In the genomic region with DNA sequence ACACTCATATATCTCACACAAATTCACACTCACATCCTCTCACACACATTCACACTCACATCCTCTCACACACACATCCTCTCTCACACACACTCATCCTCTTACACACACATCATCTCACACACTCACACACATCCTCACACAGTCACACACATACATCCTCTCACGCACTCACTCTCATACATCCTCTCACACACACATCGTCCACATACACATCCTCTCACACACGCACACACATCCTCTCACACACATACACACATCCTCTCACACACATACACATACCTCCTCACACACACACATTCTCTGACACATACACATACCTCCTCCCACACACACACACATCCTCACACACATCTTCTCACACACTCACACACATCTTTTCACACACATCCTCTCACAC, we compare ENCODE assay signal across 2 cellular contexts.
TF ChIP-seq lines count a peak whose summit lies in the region.

No MANE protein-coding gene starts in this region.

TF ChIP-seq in HEK293T, 16 proteins besides CTCF, POLR2A, EP300 and RAD21 (continued from another document):
- TF ChIP-seq HDGF (IDR thresholded peaks at IDR 0.05; ENCODE audit: borderline replicate concordance), result no peak
- no peak for TF ChIP-seq SUZ12 (IDR thresholded peaks at IDR 0.05)
- TF ChIP-seq SP1 (IDR thresholded peaks at IDR 0.05), result no peak
- no peak for TF ChIP-seq FOXK2 (IDR thresholded peaks at IDR 0.05)
- TF ChIP-seq ZNF384 (IDR thresholded peaks at IDR 0.05), result no peak

TF ChIP-seq in GM12878, 131 proteins besides CTCF, POLR2A, EP300 and RAD21 (continued from another document):
- TF ChIP-seq, protein P1, sequence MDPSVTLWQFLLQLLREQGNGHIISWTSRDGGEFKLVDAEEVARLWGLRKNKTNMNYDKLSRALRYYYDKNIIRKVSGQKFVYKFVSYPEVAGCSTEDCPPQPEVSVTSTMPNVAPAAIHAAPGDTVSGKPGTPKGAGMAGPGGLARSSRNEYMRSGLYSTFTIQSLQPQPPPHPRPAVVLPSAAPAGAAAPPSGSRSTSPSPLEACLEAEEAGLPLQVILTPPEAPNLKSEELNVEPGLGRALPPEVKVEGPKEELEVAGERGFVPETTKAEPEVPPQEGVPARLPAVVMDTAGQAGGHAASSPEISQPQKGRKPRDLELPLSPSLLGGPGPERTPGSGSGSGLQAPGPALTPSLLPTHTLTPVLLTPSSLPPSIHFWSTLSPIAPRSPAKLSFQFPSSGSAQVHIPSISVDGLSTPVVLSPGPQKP (IDR thresholded peaks at IDR 0.05; ENCODE audit: low read depth, low read length), result no peak
- TF ChIP-seq, protein P2, sequence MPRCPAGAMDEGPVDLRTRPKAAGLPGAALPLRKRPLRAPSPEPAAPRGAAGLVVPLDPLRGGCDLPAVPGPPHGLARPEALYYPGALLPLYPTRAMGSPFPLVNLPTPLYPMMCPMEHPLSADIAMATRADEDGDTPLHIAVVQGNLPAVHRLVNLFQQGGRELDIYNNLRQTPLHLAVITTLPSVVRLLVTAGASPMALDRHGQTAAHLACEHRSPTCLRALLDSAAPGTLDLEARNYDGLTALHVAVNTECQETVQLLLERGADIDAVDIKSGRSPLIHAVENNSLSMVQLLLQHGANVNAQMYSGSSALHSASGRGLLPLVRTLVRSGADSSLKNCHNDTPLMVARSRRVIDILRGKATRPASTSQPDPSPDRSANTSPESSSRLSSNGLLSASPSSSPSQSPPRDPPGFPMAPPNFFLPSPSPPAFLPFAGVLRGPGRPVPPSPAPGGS (IDR thresholded peaks at IDR 0.05; ENCODE audit: borderline replicate concordance, insufficient read depth, low read depth, low read length, poor library complexity, severe bottlenecking), result peak; percentile 47
